In genomic region chr15:58391088-58391487, GRCh38 we compare ENCODE assay signal across 22 cellular contexts. TPM values are rescaled to one million over a fixed set of nuclear protein-coding genes. Genes with fewer than 3 reads are reported as not detected.
A peak's percentile ranks its signal among the peaks of the same experiment; 100 is the strongest.
DNase-seq lines count a peak whose midpoint lies in the region; ATAC-seq, FAIRE-seq and TF ChIP-seq lines count a peak whose summit lies in the region.
"Had no signal": no experiment of that assay in that cellular context is flagged by ENCODE, and none has a peak within 500 bp of the region (broad histone marks: within the 10 kb centered on the region; RNA-seq: fewer than 3 reads in every experiment).

No MANE protein-coding gene starts in this region.

- BruUV-seq in A673 (replicated peaks; lab: Mats Ljungman, UMichigan): no TSS peak

- H3K27me3 ChIP-seq in A673 (replicated peaks; ENCODE audit: insufficient read depth, low read depth, low read length, poor library complexity): no peaks in the 10 kb centered on the region
- H3K27me3 ChIP-seq: BE2C had no signal

- WGBS in A549 (ENCODE audit: missing lambda C conversion rate): 81% methylated on average over 6 of the region's 6 CpGs

- intact Hi-C loops in A673 (cut with micrococcal nuclease; ENCODE audit: unreplicated experiment): no loop called here

- no peak for TF ChIP-seq CTCF in A549 (IDR thresholded peaks at IDR 0.05)
- no peak for TF ChIP-seq CTCF in VCaP (conservative IDR thresholded peaks at IDR 0.05)
- no peak for TF ChIP-seq CTCF in nephron (IDR thresholded peaks at IDR 0.05; ENCODE audit: unreplicated experiment in 3 of 3)
- no peak for TF ChIP-seq CTCF in endothelial cell (IDR thresholded peaks at IDR 0.05; ENCODE audit: unreplicated experiment)
- no peak for TF ChIP-seq CTCF in A673 (conservative IDR thresholded peaks at IDR 0.05; ENCODE audit: low read depth, low read length)

- no peaks in the 10 kb centered on the region for H3K9me3 ChIP-seq in A549
- H3K9me3 ChIP-seq in A673 (ENCODE audit: low read depth, low read length, poor library complexity, severe bottlenecking): no peaks in the 10 kb centered on the region
- H3K9me3 ChIP-seq: BE2C, HAP-1 had no signal

- DNase-seq in A549 (ENCODE audit: low read depth in 1 of 2, low spot score in 1 of 2) (no peak), islet precursor cell (peak; percentile 70), endothelial cell (ENCODE audit: low spot score) (no peak), A673 (ENCODE audit: low spot score) (no peak)
- DNase-seq in activated T-cell treated with anti-CD3 and anti-CD28 coated beads, Interleukin-2, amount 50 U/mL, for 24 hours: no peak
- DNase-seq: 8988T; BE2C; CD4-positive, alpha-beta memory T cell; DMS153; DMS79 treated with DMSO at 0.1 percent for 48 hours; EL had no signal

- H3K4me3 Mint-ChIP-seq in nephron (no peak overlapping the region), endothelial cell (ENCODE audit: unreplicated experiment) (no peak overlapping the region)
- no peak overlapping the region for H3K4me3 Mint-ChIP-seq in activated T-cell treated with anti-CD3 and anti-CD28 coated beads, Interleukin-2, amount 50 U/mL, for 24 hours
- H3K4me3 Mint-ChIP-seq: CD4-positive, alpha-beta memory T cell had no signal

- H3K4me1 Mint-ChIP-seq in nephron (peaks cover 30% of the 10 kb centered on the region), endothelial cell (ENCODE audit: unreplicated experiment) (no peaks in the 10 kb centered on the region)
- H3K4me1 Mint-ChIP-seq in activated T-cell treated with anti-CD3 and anti-CD28 coated beads, Interleukin-2, amount 50 U/mL, for 24 hours (ENCODE audit: low read depth): no peaks in the 10 kb centered on the region
- H3K4me1 Mint-ChIP-seq: CD4-positive, alpha-beta memory T cell had no signal

- H3K36me3 Mint-ChIP-seq in nephron (ENCODE audit: low read depth) (no peaks in the 10 kb centered on the region), endothelial cell (ENCODE audit: low read depth, unreplicated experiment) (no peaks in the 10 kb centered on the region)
- H3K36me3 Mint-ChIP-seq in activated T-cell treated with anti-CD3 and anti-CD28 coated beads, Interleukin-2, amount 50 U/mL, for 24 hours (ENCODE audit: low read depth): no peaks in the 10 kb centered on the region
- H3K36me3 Mint-ChIP-seq: CD4-positive, alpha-beta memory T cell had no signal

- CTCF ChIA-PET in A549 (lab: Yijun Ruan, JAX) (no interaction called here), A673 (lab: Charles Lee) (no interaction called here)

- H3K27ac Mint-ChIP-seq in nephron (peak overlapping the region; percentile 62 to 93 (median 84)), endothelial cell (ENCODE audit: unreplicated experiment) (no peak overlapping the region)
- H3K27ac Mint-ChIP-seq in activated T-cell treated with anti-CD3 and anti-CD28 coated beads, Interleukin-2, amount 50 U/mL, for 24 hours: no peak overlapping the region
- H3K27ac Mint-ChIP-seq: CD4-positive, alpha-beta memory T cell had no signal

- TF ChIP-seq RAD21 in A549 (conservative IDR thresholded peaks at IDR 0.05 in 1 of 2, IDR thresholded peaks at IDR 0.05 in 1 of 2): no peak

- H3K9me3 Mint-ChIP-seq in nephron (no peaks in the 10 kb centered on the region), endothelial cell (ENCODE audit: unreplicated experiment) (no peaks in the 10 kb centered on the region)
- H3K9me3 Mint-ChIP-seq in activated T-cell treated with anti-CD3 and anti-CD28 coated beads, Interleukin-2, amount 50 U/mL, for 24 hours: no peaks in the 10 kb centered on the region
- H3K9me3 Mint-ChIP-seq: CD4-positive, alpha-beta memory T cell had no signal

- FAIRE-seq in A549 (lab: Jason Lieb, UNC): no peak
- FAIRE-seq: D721Med, G401.6, GM12891, GM19239, H1 had no signal

- no peak overlapping the region for H3K4me2 ChIP-seq in A549

- no peaks in the 10 kb centered on the region for H3K27me3 Mint-ChIP-seq in nephron (ENCODE audit: low read depth)
- H3K27me3 Mint-ChIP-seq in activated T-cell treated with anti-CD3 and anti-CD28 coated beads, Interleukin-2, amount 50 U/mL, for 24 hours: no peaks in the 10 kb centered on the region
- H3K27me3 Mint-ChIP-seq in endothelial cell (ENCODE audit: unreplicated experiment): peaks cover 5% of the 10 kb centered on the region

- ATAC-seq in A549 (no peak), GM18873 (IDR thresholded peaks at IDR 0.05; ENCODE audit: low FRiP score, unreplicated experiment) (no peak)

- H3K4me1 ChIP-seq in A549: peaks cover 24% of the 10 kb centered on the region
- H3K4me1 ChIP-seq in A673 (ENCODE audit: insufficient read depth, low read length, poor library complexity, severe bottlenecking): no peaks in the 10 kb centered on the region
- H3K4me1 ChIP-seq: BE2C, HAP-1 had no signal

- no peak for TF ChIP-seq EP300 in A549 (IDR thresholded peaks at IDR 0.05)

- 0 out of 6 replicates have a peak overlapping the region, but pooled peaks of 1 of the 2 experiments have one; percentile 15 for H3K27ac ChIP-seq in A549
- peak overlapping the region; percentile 93 for H3K27ac ChIP-seq in VCaP
- H3K27ac ChIP-seq in A673 (ENCODE audit: low read depth, low read length, poor library complexity, severe bottlenecking): no peak overlapping the region
- H3K27ac ChIP-seq: C4-2B, HL-60 had no signal

- POLR2A ChIA-PET in A549 (lab: Yijun Ruan, JAX): no interaction called here
- POLR2A ChIA-PET in A673 (lab: Charles Lee; ENCODE audit: low non-redundant PET): no interaction called here

- H3K36me3 ChIP-seq in A673 (ENCODE audit: insufficient read depth, low read length, poor library complexity, severe bottlenecking): no peaks in the 10 kb centered on the region
- H3K36me3 ChIP-seq: BE2C, HAP-1 had no signal

- no peak overlapping the region for H3K4me3 ChIP-seq in A549
- no peak overlapping the region for H3K4me3 ChIP-seq in A673 (ENCODE audit: low read depth, low read length, poor library complexity, severe bottlenecking)
- H3K4me3 ChIP-seq: HAP-1 had no signal

- no peak for TF ChIP-seq POLR2A in A549 (IDR thresholded peaks at IDR 0.05; ENCODE audit: low read length)

TF ChIP-seq in A549, 52 proteins besides CTCF, POLR2A, EP300 and RAD21:
- TF ChIP-seq EHMT2 (IDR thresholded peaks at IDR 0.05; ENCODE audit: low read depth): no peak
- TF ChIP-seq MAFK (IDR thresholded peaks at IDR 0.05; ENCODE audit: partially characterized antibody): peak; percentile 15

RNA-seq across cellular contexts. Expression of gene LIPC, which starts 40.7 kb away (rescaled TPM):
- polyA plus RNA-seq in A549 (2011; rRNA removed): 0.08 and 0.13 TPM in 2 replicates
- polyA plus RNA-seq in A549 (2012; cell fraction: cytosol; rRNA removed): 0.07 and 0.13 TPM in 2 replicates
- 0.19 and 0.22 TPM in 2 replicates for polyA plus RNA-seq in A549 (2012; cell fraction: nucleus; rRNA removed)
- 0.30 to 0.34 TPM (median 0.32 TPM) in 3 replicates for polyA plus RNA-seq in A549 (2017; fragmentation: RNase III; extraction: RNeasy Plus Mini Kit Qiagen cat#74134 plus additional on column Dnase treatment)
- 0.58 TPM in 1 of 2 replicates, not detected in the other for polyA minus RNA-seq in A549 (2011; rRNA and poly(A)+ RNA removed)
- total RNA-seq in endothelial cell (ENCODE audit: unreplicated experiment): not detected
- total RNA-seq in A673 (2021): not detected in 2 replicates
- total RNA-seq: H1 had no signal
- polyA plus RNA-seq: H1 had no signal

Comparison
In these comparisons a context has a peak if more than half of its experiments do, and no peak if none do; other contexts are left out.
1. H3K27ac Mint-ChIP-seq: peak in nephron (3 of 3); none in activated T-cell treated with anti-CD3 and anti-CD28 coated beads, Interleukin-2, amount 50 U/mL, for 24 hours (single experiment) and endothelial cell (single experiment).